In the genomic region with DNA sequence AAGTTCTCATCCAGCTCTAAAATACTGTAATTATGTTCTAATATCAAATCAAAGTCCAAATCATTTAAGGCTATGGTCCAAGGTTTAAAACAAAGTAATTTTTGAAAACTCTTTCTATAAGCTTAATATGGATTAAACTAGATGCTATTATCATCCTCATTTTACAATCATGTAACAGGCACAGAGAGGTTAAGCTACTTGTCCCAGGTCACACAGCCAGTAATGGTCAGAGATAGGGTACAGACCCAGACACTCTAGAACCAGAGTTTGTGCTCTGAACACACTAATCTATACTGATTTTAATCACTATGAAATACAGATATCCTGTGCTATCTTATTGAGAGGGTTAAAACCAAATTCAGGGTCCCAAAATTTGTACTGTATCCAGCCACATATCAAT, we compare ENCODE assay signal across 21 cellular contexts. TPM values are rescaled to one million over a fixed set of nuclear protein-coding genes. Genes with fewer than 3 reads are reported as not detected.
DNase-seq lines count a peak whose midpoint lies in the region; ATAC-seq, FAIRE-seq and TF ChIP-seq lines count a peak whose summit lies in the region.
"Had no signal": no experiment of that assay in that cellular context is flagged by ENCODE, and none has a peak within 500 bp of the region (broad histone marks: within the 10 kb centered on the region; RNA-seq: fewer than 3 reads in every experiment).

No MANE protein-coding gene starts in this region.

- no peaks in the 10 kb centered on the region for H3K9me3 ChIP-seq in HepG2 (ENCODE audit: low read length)
- no peaks in the 10 kb centered on the region for H3K9me3 ChIP-seq in right lobe of liver
- no peaks in the 10 kb centered on the region for H3K9me3 ChIP-seq in K562 (replicated peaks; ENCODE audit: control insufficient read depth, insufficient read depth, low read depth, low read length)

- no peak for TF ChIP-seq RAD21 in HepG2 (CRISPR knock-in tag; IDR thresholded peaks at IDR 0.05)
- no peak for TF ChIP-seq RAD21 in K562 (CRISPR knock-in tag; conservative IDR thresholded peaks at IDR 0.05 in 1 of 2, IDR thresholded peaks at IDR 0.05 in 1 of 2)

- H3K36me3 ChIP-seq in HepG2 (replicated peaks in 1 of 2; ENCODE audit: control insufficient read depth in 1 of 2, insufficient read depth in 2 of 2, low read length in 2 of 2): peaks cover 1 to 13% of the 10 kb centered on the region in 2 experiments; a peak in 3 of 5 replicates
- H3K36me3 ChIP-seq in right lobe of liver: peaks cover 0 to 6% (median 3%) of the 10 kb centered on the region in 4 donors
- no peaks in the 10 kb centered on the region for H3K36me3 ChIP-seq in K562 (ENCODE audit: control insufficient read depth, insufficient read depth, low read length)

- in situ Hi-C loops in HepG2 (cut with HindIII; ENCODE audit: extremely low pct_ligation_motif_present, low pct_unique_long_range_greater_than_20kb): no loop called here
- in situ Hi-C loops in K562 (cut with MboI): no loop called here

- TF ChIP-seq POLR2A in HepG2 (IDR thresholded peaks at IDR 0.05; ENCODE audit: insufficient read depth in 1 of 2, low read depth in 2 of 2, low read length in 2 of 2): no peak
- no peak for TF ChIP-seq POLR2A in right lobe of liver (IDR thresholded peaks at IDR 0.05)
- TF ChIP-seq POLR2A in K562 (conservative IDR thresholded peaks at IDR 0.05): no peak

- H3K4me3 ChIP-seq in HepG2 (replicated peaks in 1 of 3; ENCODE audit: insufficient read depth in 1 of 3, low read depth in 2 of 3, low read length in 3 of 3) (no peak overlapping the region), right lobe of liver (no peak overlapping the region), K562 (no peak overlapping the region)
- H3K4me3 ChIP-seq: GM23248 had no signal

- peak overlapping the region; percentile 39 to 67 (median 46) for H3K27ac Mint-ChIP-seq in IgD-negative memory B cell
- H3K27ac Mint-ChIP-seq: H9, HFFc6 had no signal

- FAIRE-seq in HepG2 (lab: Jason Lieb, UNC) (no peak), K562 (lab: Jason Lieb, UNC) (no peak), RCC 7860 (lab: Jason Lieb, UNC) (no peak), HTR-8/SVneo (lab: Jason Lieb, UNC) (no peak)
- FAIRE-seq: GM12892, GM19239 had no signal

- H4K20me1 ChIP-seq in HepG2 (ENCODE audit: insufficient read depth, low read length) (no peaks in the 10 kb centered on the region), K562 (replicated peaks; ENCODE audit: control insufficient read depth, insufficient read depth, low read length) (no peaks in the 10 kb centered on the region)

- H3K27me3 ChIP-seq in HepG2 (ENCODE audit: control insufficient read depth in 1 of 2, insufficient read depth in 2 of 2, low read length in 2 of 2) (no peaks in the 10 kb centered on the region), right lobe of liver (no peaks in the 10 kb centered on the region), K562 (ENCODE audit: control insufficient read depth in 2 of 2, insufficient read depth in 2 of 2, low read length in 2 of 2) (no peaks in the 10 kb centered on the region)

- intact Hi-C loops in HepG2 (cut with micrococcal nuclease; ENCODE audit: unreplicated experiment): no loop called here
- intact Hi-C loops in right lobe of liver (cut with DNase I): no loop called here
- intact Hi-C loops in K562 (cut with micrococcal nuclease): no loop called here

- TF ChIP-seq CTCF in HepG2 (CRISPR knock-in tag; IDR thresholded peaks at IDR 0.05): no peak
- no peak for TF ChIP-seq CTCF in right lobe of liver (IDR thresholded peaks at IDR 0.05)
- TF ChIP-seq CTCF in K562 (IDR thresholded peaks at IDR 0.05 in 2 of 3, conservative IDR thresholded peaks at IDR 0.05 in 1 of 3; ENCODE audit: insufficient read depth in 2 of 3, low read depth in 1 of 3, low read length in 3 of 3): no peak

- no peak overlapping the region for H2AFZ ChIP-seq in HepG2 (ENCODE audit: low read length)
- no peak overlapping the region for H2AFZ ChIP-seq in K562 (ENCODE audit: low read depth, low read length)
- H2AFZ ChIP-seq: GM23248 had no signal

- H3K79me2 ChIP-seq in HepG2 (ENCODE audit: insufficient read depth, low read length): no peaks in the 10 kb centered on the region
- no peaks in the 10 kb centered on the region for H3K79me2 ChIP-seq in K562 (ENCODE audit: control insufficient read depth, insufficient read depth, low read length)

- H3K36me3 Mint-ChIP-seq in IgD-negative memory B cell: peaks cover 12% of the 10 kb centered on the region

- peaks cover 10 to 26% (median 12%) of the 10 kb centered on the region in 3 donors for H3K4me1 Mint-ChIP-seq in IgD-negative memory B cell
- H3K4me1 Mint-ChIP-seq: H9 had no signal

- POLR2A ChIA-PET in HepG2 (lab: Yijun Ruan, JAX) (no interaction called here), K562 (lab: Yijun Ruan, JAX) (interaction anchor here (0.6 to 1.0 kb wide), 3 partner anchors 11 to 1953 kb away, joined by 3 to 6 read pairs (median 4); no protein-coding TSS in a partner anchor)

- H3K27ac ChIP-seq in HepG2 (ENCODE audit: extremely low read length, insufficient read depth, low read length) (no peak overlapping the region), right lobe of liver (no peak overlapping the region), K562 (ENCODE audit: extremely low read depth, low read depth, low read length) (no peak overlapping the region)
- H3K27ac ChIP-seq: GM23248 had no signal

- H3K4me2 ChIP-seq in HepG2 (ENCODE audit: low read depth, low read length): no peak overlapping the region
- H3K4me2 ChIP-seq in K562 (ENCODE audit: insufficient read depth, low read length): no peak overlapping the region

- BruUV-seq in HepG2 (replicated peaks; lab: Mats Ljungman, UMichigan): no TSS peak
- BruUV-seq in K562 (replicated peaks; lab: Mats Ljungman, UMichigan): no TSS peak

- H3K9ac ChIP-seq in HepG2 (ENCODE audit: insufficient read depth, low read depth, low read length) (no peak overlapping the region), K562 (ENCODE audit: insufficient read depth in 1 of 2, low read depth in 2 of 2, low read length in 2 of 2) (no peak overlapping the region)
- H3K9ac ChIP-seq: GM23248 had no signal

- no peak for ATAC-seq in HepG2
- no peak for ATAC-seq in right lobe of liver
- ATAC-seq in K562: no peak
- ATAC-seq: HCT116 had no signal

- H3K9me1 ChIP-seq in K562 (ENCODE audit: control insufficient read depth, insufficient read depth, low read length): no peaks in the 10 kb centered on the region

- no peak overlapping the region for H3K4me3 Mint-ChIP-seq in IgD-negative memory B cell
- H3K4me3 Mint-ChIP-seq: CD4-positive, alpha-beta memory T cell; H9; HFFc6 had no signal

- H3K4me1 ChIP-seq in HepG2 (ENCODE audit: insufficient read depth, low read length): peaks cover 44% of the 10 kb centered on the region
- no peaks in the 10 kb centered on the region for H3K4me1 ChIP-seq in right lobe of liver
- peaks cover 12 to 19% of the 10 kb centered on the region in 2 experiments; a peak in 4 of 5 replicates for H3K4me1 ChIP-seq in K562 (replicated peaks in 1 of 2; ENCODE audit: control insufficient read depth in 2 of 2, insufficient read depth in 2 of 2, low read length in 2 of 2)

- H3K9me3 Mint-ChIP-seq in IgD-negative memory B cell: no peaks in the 10 kb centered on the region
- H3K9me3 Mint-ChIP-seq: CD4-positive, alpha-beta memory T cell; H9; HFFc6 had no signal

- no peaks in the 10 kb centered on the region for H3K27me3 Mint-ChIP-seq in IgD-negative memory B cell
- H3K27me3 Mint-ChIP-seq: CD4-positive, alpha-beta memory T cell had no signal

- no peak for DNase-seq in HepG2 (ENCODE audit: low spot score)
- no peak for DNase-seq in right lobe of liver
- DNase-seq in K562 (ENCODE audit: extremely low read depth in 1 of 4, low spot score in 3 of 4): no peak
- no peak for DNase-seq in RCC 7860 (ENCODE audit: low spot score)
- no peak for DNase-seq in retina
- DNase-seq in HTR-8/SVneo (ENCODE audit: insufficient read length, low spot score): no peak
- DNase-seq: 8988T; C1 segment of cervical spinal cord; Calu3; CD4-positive, alpha-beta memory T cell; COR-L47; DMS53; DMS79 treated with DMSO at 0.1 percent for 48 hours; GF-D8; GM23248; H9; HFFc6 had no signal

- CTCF ChIA-PET in HepG2 (lab: Yijun Ruan, JAX; ENCODE audit: low intra/inter-chr PET ratio, low total read pairs): no interaction called here
- CTCF ChIA-PET in K562 (lab: Yijun Ruan, JAX; ENCODE audit: low intra/inter-chr PET ratio): interaction anchor here (0.6 kb wide), 1 partner anchor 795 kb away, joined by 3 read pairs; no protein-coding TSS in a partner anchor

- TF ChIP-seq EP300 in HepG2 (IDR thresholded peaks at IDR 0.05; ENCODE audit: low read depth in 2 of 2, low read length in 2 of 2): no peak
- TF ChIP-seq EP300 in HepG2 (CRISPR knock-in tag; IDR thresholded peaks at IDR 0.05; ENCODE audit: borderline replicate concordance): no peak
- no peak for TF ChIP-seq EP300 in K562 (IDR thresholded peaks at IDR 0.05; ENCODE audit: low read length)

RNA-seq across cellular contexts. Expression of a gene that starts 44.8 kb away (rescaled TPM):
- total RNA-seq in HepG2 (2016; rRNA removed; fragmentation: Illumina TruSeq; extraction: Trizol) (13.2 and 21.1 TPM in 2 replicates), right lobe of liver (10 to 100 TPM; 12.7 to 32.4 (median 21.5) TPM), K562 (2014; rRNA removed) (15.1 and 21.2 TPM in 2 replicates), K562 (2014; rRNA removed; fragmentation: Illumina TruSeq; extraction: Trizol) (28.6 and 35.5 TPM in 2 replicates), K562 (2015; rRNA removed; fragmentation: Illumina TruSeq; extraction: Trizol) (25.4 and 32.3 TPM in 2 replicates), K562 (2021) (18.3 and 19.9 TPM in 2 replicates)
- total RNA-seq in HepG2 (2016; cell fraction: cytosol; rRNA removed; fragmentation: Illumina TruSeq; extraction: Trizol; ENCODE audit: low read depth): 20.3 and 21.2 TPM in 2 replicates
- 13.1 and 20.9 TPM in 2 replicates for total RNA-seq in HepG2 (2016; cell fraction: insoluble cytoplasmic fraction; rRNA removed; fragmentation: Illumina TruSeq; extraction: Trizol)
- 19.6 and 22.0 TPM in 2 replicates for total RNA-seq in HepG2 (2016; cell fraction: membrane; rRNA removed; fragmentation: Illumina TruSeq; extraction: Trizol)
- 20.2 and 25.3 TPM in 2 replicates for total RNA-seq in HepG2 (2016; cell fraction: nucleus; rRNA removed; fragmentation: Illumina TruSeq; extraction: Trizol)
- polyA plus RNA-seq in HepG2 (2011; rRNA removed) (18.6 TPM in 2 replicates), IgD-negative memory B cell (24.7 TPM), K562 (2011; rRNA removed) (19.8 and 23.0 TPM in 2 replicates), K562 (2014; fragmentation: Illumina TruSeq; extraction: Trizol) (14.8 and 17.0 TPM in 2 replicates), K562 (2014; fragmentation: Nextera tagmentation; extraction: Ambion mirVana) (1 to 10 TPM; 6.8 to 6.9 TPM), K562 (2014; rRNA removed) (11.3 and 13.5 TPM in 2 replicates)
- polyA plus RNA-seq in HepG2 (2011; cell fraction: cytosol; rRNA removed): 7.0 and 12.3 TPM in 2 replicates
- polyA plus RNA-seq in HepG2 (2011; cell fraction: nucleus; rRNA removed): 15.7 and 19.7 TPM in 2 replicates
- 16.4 and 19.5 TPM in 2 replicates for polyA plus RNA-seq in HepG2 (2012)
- polyA plus RNA-seq in HepG2 (2016; cell fraction: cytosol; fragmentation: Illumina TruSeq; extraction: Trizol; ENCODE audit: low read depth): 0.40 and 0.54 TPM in 2 replicates
- 13.2 and 15.0 TPM in 2 replicates for polyA plus RNA-seq in HepG2 (2016; cell fraction: insoluble cytoplasmic fraction; fragmentation: Illumina TruSeq; extraction: Trizol; ENCODE audit: low read depth)
- polyA plus RNA-seq in HepG2 (2016; cell fraction: membrane; fragmentation: Illumina TruSeq; extraction: Trizol; ENCODE audit: low read depth): 1.5 and 1.9 TPM in 2 replicates
- 14.0 and 18.1 TPM in 2 replicates for polyA plus RNA-seq in HepG2 (2016; cell fraction: nucleus; fragmentation: Illumina TruSeq; extraction: Trizol; ENCODE audit: insufficient read depth, low read depth)
- polyA minus RNA-seq in HepG2 (2011; rRNA and poly(A)+ RNA removed; ENCODE audit: low replicate concordance): 46.4 and 72.7 TPM in 2 replicates
- 30.8 and 43.0 TPM in 2 replicates for polyA minus RNA-seq in HepG2 (2011; cell fraction: cytosol; rRNA and poly(A)+ RNA removed)
- polyA minus RNA-seq in HepG2 (2011; cell fraction: nucleus; rRNA and poly(A)+ RNA removed): 186 and 219 TPM in 2 replicates
- total RNA-seq in K562 (2011; cell fraction: chromatin; rRNA removed; ENCODE audit: low replicate concordance): 41.4 and 147 TPM in 2 replicates
- total RNA-seq in K562 (2011; cell fraction: nucleolus; rRNA removed): 17.3 and 22.5 TPM in 2 replicates
- 50.7 and 53.1 TPM in 2 replicates for total RNA-seq in K562 (2011; cell fraction: nucleoplasm; rRNA removed)
- polyA plus RNA-seq in K562 (2011; cell fraction: cytosol; rRNA removed): 5.0 and 7.4 TPM in 2 replicates
- polyA plus RNA-seq in K562 (2011; cell fraction: nucleus; rRNA removed): 18.4 and 23.1 TPM in 2 replicates
- polyA plus RNA-seq in K562 (2012): 8.5 and 10.7 TPM in 2 replicates
- polyA minus RNA-seq in K562 (2011; rRNA and poly(A)+ RNA removed): 69.4 and 70.4 TPM in 2 replicates
- 12.6 and 26.8 TPM in 2 replicates for polyA minus RNA-seq in K562 (2011; cell fraction: cytosol; rRNA and poly(A)+ RNA removed)
- polyA minus RNA-seq in K562 (2011; cell fraction: nucleus; rRNA and poly(A)+ RNA removed): 31.0 and 60.5 TPM in 2 replicates
